In genomic region chr17:7314719-7315569, GRCh38 we compare ENCODE assay signal across 8 cellular contexts. TPM values are rescaled to one million over a fixed set of nuclear protein-coding genes. Genes with fewer than 3 reads are reported as not detected.
A peak's percentile ranks its signal among the peaks of the same experiment; 100 is the strongest.
DNase-seq lines count a peak whose midpoint lies in the region; ATAC-seq and TF ChIP-seq lines count a peak whose summit lies in the region.

TSS of gene GPS2 (minus strand) at chr17:7315360. CDS start at chr17:7315052, 308 bp downstream.

- no peaks in the 10 kb centered on the region for H3K9me3 Mint-ChIP-seq in activated CD8-positive, alpha-beta T cell treated with anti-CD3 and anti-CD28 coated beads, Interleukin-2, amount 10 ng/mL, durations not matched to agents 7 days and 5 days (ENCODE audit: insufficient read depth)

- CTCF ChIA-PET in activated CD8-positive, alpha-beta T cell treated with anti-CD3 and anti-CD28 coated beads, Interleukin-2, amount 10 ng/mL, durations not matched to agents 7 days and 5 days (lab: Charles Lee): interaction anchor here (0.7 to 1.9 kb wide), 4 partner anchors 10 to 31 kb away, joined by 3 to 6 read pairs (median 4); partner anchors contain the start of genes ACAP1 and NEURL4

- peak within 1 kb of the TSS; percentile 91 for H3K4me3 Mint-ChIP-seq in activated CD8-positive, alpha-beta T cell treated with anti-CD3 and anti-CD28 coated beads, Interleukin-2, amount 10 ng/mL, durations not matched to agents 7 days and 5 days

- TF ChIP-seq POLR2A in lower leg skin (IDR thresholded peaks at IDR 0.05): no peak

- WGBS in lower leg skin, 2 donors: 0% methylated on average over 13 to 27 of the region's 95 CpGs

- POLR2A ChIA-PET in activated CD8-positive, alpha-beta T cell treated with anti-CD3 and anti-CD28 coated beads, Interleukin-2, amount 10 ng/mL, durations not matched to agents 7 days and 5 days (lab: Charles Lee): interaction anchor here (0.6 to 3.7 kb wide), 6 partner anchors 12 to 256 kb away, joined by 3 to 24 read pairs (median 6); partner anchors contain the start of genes ACAP1, GABARAP and NEURL4

- ATAC-seq in HG03439 (IDR thresholded peaks at IDR 0.05; ENCODE audit: unreplicated experiment): peak; percentile 58
- peak; percentile 86 for ATAC-seq in activated CD8-positive, alpha-beta T cell treated with anti-CD3 and anti-CD28 coated beads, Interleukin-2, amount 10 ng/mL, durations not matched to agents 7 days and 5 days

- DNase-seq in BE2C (peak; percentile 85), GM19238 (ENCODE audit: insufficient read length, low spot score) (peak; percentile 99), NCI-H774 (lab: John Stamatoyannopoulos, UW) (peak; percentile 45), lower leg skin (ENCODE audit: low spot score in 2 of 2) (peak; percentile 87 to 99)
- peak; percentile 96 for DNase-seq in activated CD8-positive, alpha-beta T cell treated with anti-CD3 and anti-CD28 coated beads, Interleukin-2, amount 10 ng/mL, durations not matched to agents 7 days and 5 days
- peak; percentile 93 for DNase-seq in stimulated activated CD4-positive, alpha-beta T cell treated with anti-CD3 and anti-CD28 coated beads, Interleukin-4, amount 100 ng/mL, for 24 hours

- H3K27ac ChIP-seq in duodenal mucosa (ENCODE audit: low read depth, low read length): peak within 1 kb of the TSS; percentile 84

- no peaks in the 10 kb centered on the region for H3K27me3 ChIP-seq in BE2C
- H3K27me3 ChIP-seq in duodenal mucosa (ENCODE audit: control insufficient read depth in 1 of 2, insufficient read depth in 2 of 2, low read length in 2 of 2): no peaks in the 10 kb centered on the region

- no peaks in the 10 kb centered on the region for H3K9me3 ChIP-seq in BE2C
- H3K9me3 ChIP-seq in duodenal mucosa (ENCODE audit: control insufficient read depth in 1 of 2, low read length in 2 of 2): no peaks in the 10 kb centered on the region

- peak within 1 kb of the TSS; percentile 87 to 90 for H3K9ac ChIP-seq in duodenal mucosa (ENCODE audit: low read depth in 1 of 2, low read length in 2 of 2)

- TF ChIP-seq CTCF in BE2C (IDR thresholded peaks at IDR 0.05; ENCODE audit: low read depth, low read length) (no peak), lower leg skin (IDR thresholded peaks at IDR 0.05) (no peak)

- peaks cover 63% of the 10 kb centered on the region for H3K36me3 Mint-ChIP-seq in activated CD8-positive, alpha-beta T cell treated with anti-CD3 and anti-CD28 coated beads, Interleukin-2, amount 10 ng/mL, durations not matched to agents 7 days and 5 days (ENCODE audit: low read depth)

- peaks cover 34% of the 10 kb centered on the region for H3K36me3 ChIP-seq in BE2C
- H3K36me3 ChIP-seq in duodenal mucosa (ENCODE audit: control insufficient read depth in 1 of 2, insufficient read depth in 2 of 2, low read length in 2 of 2): peaks cover 52 to 66% of the 10 kb centered on the region in 2 donors

- H3K27ac Mint-ChIP-seq in activated CD8-positive, alpha-beta T cell treated with anti-CD3 and anti-CD28 coated beads, Interleukin-2, amount 10 ng/mL, durations not matched to agents 7 days and 5 days: peak within 1 kb of the TSS; percentile 97

- H3K4me3 ChIP-seq in BE2C (ENCODE audit: low read depth, low read length) (peak within 1 kb of the TSS; percentile 68), duodenal mucosa (ENCODE audit: low read depth in 1 of 2, low read length in 2 of 2) (peak within 1 kb of the TSS; percentile 89 to 92), lower leg skin (ENCODE audit: low read depth, poor library complexity, severe bottlenecking) (peak within 1 kb of the TSS; percentile 67)

- no peaks in the 10 kb centered on the region for H3K27me3 Mint-ChIP-seq in activated CD8-positive, alpha-beta T cell treated with anti-CD3 and anti-CD28 coated beads, Interleukin-2, amount 10 ng/mL, durations not matched to agents 7 days and 5 days (ENCODE audit: low read depth)

- intact Hi-C loops in lower leg skin (cut with DNase I; ENCODE audit: low total_unique reads): no loop called here

- peaks cover 61% of the 10 kb centered on the region for H3K4me1 Mint-ChIP-seq in activated CD8-positive, alpha-beta T cell treated with anti-CD3 and anti-CD28 coated beads, Interleukin-2, amount 10 ng/mL, durations not matched to agents 7 days and 5 days (ENCODE audit: low read depth)

- H3K4me1 ChIP-seq in BE2C (no peaks in the 10 kb centered on the region), duodenal mucosa (ENCODE audit: control insufficient read depth in 1 of 2, insufficient read depth in 2 of 2, low read length in 2 of 2) (peaks cover 29 to 35% of the 10 kb centered on the region in 2 donors)

RNA-seq across cellular contexts. Expression of gene GPS2, which starts in this region (rescaled TPM):
- polyA plus RNA-seq in BE2C (2012; ENCODE audit: insufficient read depth, insufficient read length, low read depth): 123 TPM
- total RNA-seq in activated CD8-positive, alpha-beta T cell treated with anti-CD3 and anti-CD28 coated beads, Interleukin-2, amount 10 ng/mL, durations not matched to agents 7 days and 5 days: 10 to 100 TPM; 86.3 to 88.0 TPM
- total RNA-seq in lower leg skin: 10 to 100 TPM; 48.8 to 93.6 (median 79.3) TPM

Comparison
In these comparisons a context has a peak if more than half of its experiments do, and no peak if none do; other contexts are left out.
1. Peak in every context shown above with its lines: DNase-seq, ATAC-seq, H3K4me3 ChIP-seq and H3K27ac ChIP-seq.
2. DNase-seq: peak in every context shown above with its lines; median percentile 99 in GM19238; 96 in activated CD8-positive, alpha-beta T cell treated with anti-CD3 and anti-CD28 coated beads, Interleukin-2, amount 10 ng/mL, durations not matched to agents 7 days and 5 days; 93 in lower leg skin; 93 in stimulated activated CD4-positive, alpha-beta T cell treated with anti-CD3 and anti-CD28 coated beads, Interleukin-4, amount 100 ng/mL, for 24 hours; 85 in BE2C; 45 in NCI-H774.